14 cellular contexts compared by ENCODE assay signal in genomic region chr3:30749230-30749629, GRCh38.
A peak's percentile ranks its signal among the peaks of the same experiment; 100 is the strongest.
DNase-seq lines count a peak whose midpoint lies in the region; ATAC-seq and TF ChIP-seq lines count a peak whose summit lies in the region.
"Had no signal": no experiment of that assay in that cellular context is flagged by ENCODE, and none has a peak within 500 bp of the region (broad histone marks: within the 10 kb centered on the region; RNA-seq: fewer than 3 reads in every experiment).

No MANE protein-coding gene starts in this region.

- peak overlapping the region in 1 of 2 donors; percentile 30 for H3K4me3 Mint-ChIP-seq in activated T-cell treated with anti-CD3 and anti-CD28 coated beads, Interleukin-2, amount 50 U/mL, for 72 hours
- H3K4me3 Mint-ChIP-seq in stimulated activated naive CD8-positive, alpha-beta T cell treated with anti-CD3 and anti-CD28 coated beads, Interleukin-15, Interleukin-2, amounts not matched to agents 100 ng/mL and 50 ng/mL, for 24 hours, result peak overlapping the region; percentile 35

- H3K4me3 ChIP-seq in gastroesophageal sphincter, result no peak overlapping the region
- H3K4me3 ChIP-seq: hepatocyte had no signal

- no peak for TF ChIP-seq POLR2A in gastroesophageal sphincter (IDR thresholded peaks at IDR 0.05)

- TF ChIP-seq CTCF in gastroesophageal sphincter (IDR thresholded peaks at IDR 0.05), result no peak

- DNase-seq in activated T-cell treated with anti-CD3 and anti-CD28 coated beads, Interleukin-2, amount 50 U/mL, for 72 hours, result no peak
- DNase-seq in activated T-cell treated with anti-CD3 and anti-CD28 coated beads, Interleukin-2, amount 50 U/mL, for 1 hour, result no peak
- peak; percentile 34 for DNase-seq in RPMI7951 (ENCODE audit: low read depth)
- DNase-seq in SHP77 (lab: John Stamatoyannopoulos, UW), result no peak
- DNase-seq: activated CD4-positive, alpha-beta T cell treated with anti-CD3 and anti-CD28 coated beads for 1 hour; MV-4-11; SHP77 treated with DMSO at 0.1 percent for 48 hours; small intestine had no signal

- peak; percentile 63 to 66 for ATAC-seq in activated T-cell treated with anti-CD3 and anti-CD28 coated beads, Interleukin-2, amount 50 U/mL, for 72 hours (replicated peaks in 1 of 2)
- ATAC-seq in gastroesophageal sphincter, result no peak
- ATAC-seq in HG03442 (IDR thresholded peaks at IDR 0.05; ENCODE audit: unreplicated experiment), result no peak
- no peak for ATAC-seq in GM18909 (IDR thresholded peaks at IDR 0.05; ENCODE audit: poor library complexity, unreplicated experiment)

- H3K4me1 ChIP-seq in gastroesophageal sphincter, result peaks cover 0 to 29% (median 3%) of the 10 kb centered on the region in 3 donors
- H3K4me1 ChIP-seq: parathyroid adenoma had no signal

- peak overlapping the region; percentile 9 to 36 (median 24) for H3K27ac ChIP-seq in gastroesophageal sphincter
- H3K27ac ChIP-seq: hepatocyte, parathyroid adenoma had no signal

- peak overlapping the region; percentile 36 for H3K27ac Mint-ChIP-seq in activated T-cell treated with anti-CD3 and anti-CD28 coated beads, Interleukin-2, amount 50 U/mL, for 72 hours
- peak overlapping the region; percentile 54 for H3K27ac Mint-ChIP-seq in stimulated activated naive CD8-positive, alpha-beta T cell treated with anti-CD3 and anti-CD28 coated beads, Interleukin-15, Interleukin-2, amounts not matched to agents 100 ng/mL and 50 ng/mL, for 24 hours

- no peaks in the 10 kb centered on the region for H3K27me3 ChIP-seq in gastroesophageal sphincter
- H3K27me3 ChIP-seq: hepatocyte had no signal

- no peaks in the 10 kb centered on the region for H3K36me3 ChIP-seq in gastroesophageal sphincter

- no peaks in the 10 kb centered on the region for H3K9me3 ChIP-seq in gastroesophageal sphincter

- H3K36me3 Mint-ChIP-seq in activated T-cell treated with anti-CD3 and anti-CD28 coated beads, Interleukin-2, amount 50 U/mL, for 72 hours (ENCODE audit: insufficient read depth in 2 of 2), result no peaks in the 10 kb centered on the region
- no peaks in the 10 kb centered on the region for H3K36me3 Mint-ChIP-seq in stimulated activated naive CD8-positive, alpha-beta T cell treated with anti-CD3 and anti-CD28 coated beads, Interleukin-15, Interleukin-2, amounts not matched to agents 100 ng/mL and 50 ng/mL, for 24 hours (ENCODE audit: low read depth)

- no peak for TF ChIP-seq EP300 in gastroesophageal sphincter (IDR thresholded peaks at IDR 0.05)

- no peaks in the 10 kb centered on the region for H3K9me3 Mint-ChIP-seq in activated T-cell treated with anti-CD3 and anti-CD28 coated beads, Interleukin-2, amount 50 U/mL, for 72 hours
- H3K9me3 Mint-ChIP-seq in stimulated activated naive CD8-positive, alpha-beta T cell treated with anti-CD3 and anti-CD28 coated beads, Interleukin-15, Interleukin-2, amounts not matched to agents 100 ng/mL and 50 ng/mL, for 24 hours, result no peaks in the 10 kb centered on the region

- no peaks in the 10 kb centered on the region for H3K27me3 Mint-ChIP-seq in activated T-cell treated with anti-CD3 and anti-CD28 coated beads, Interleukin-2, amount 50 U/mL, for 72 hours (ENCODE audit: low read depth)
- no peaks in the 10 kb centered on the region for H3K27me3 Mint-ChIP-seq in stimulated activated naive CD8-positive, alpha-beta T cell treated with anti-CD3 and anti-CD28 coated beads, Interleukin-15, Interleukin-2, amounts not matched to agents 100 ng/mL and 50 ng/mL, for 24 hours

- H3K4me1 Mint-ChIP-seq in activated T-cell treated with anti-CD3 and anti-CD28 coated beads, Interleukin-2, amount 50 U/mL, for 72 hours (ENCODE audit: low read depth), result peaks cover 50% of the 10 kb centered on the region
- peaks cover 49% of the 10 kb centered on the region for H3K4me1 Mint-ChIP-seq in stimulated activated naive CD8-positive, alpha-beta T cell treated with anti-CD3 and anti-CD28 coated beads, Interleukin-15, Interleukin-2, amounts not matched to agents 100 ng/mL and 50 ng/mL, for 24 hours (ENCODE audit: low read depth)

Comparison
In these comparisons a context has a peak if more than half of its experiments do, and no peak if none do; other contexts are left out.
1. ATAC-seq: peak in activated T-cell treated with anti-CD3 and anti-CD28 coated beads, Interleukin-2, amount 50 U/mL, for 72 hours (2 of 2); none in gastroesophageal sphincter (single experiment), HG03442 (single experiment) and GM18909 (single experiment).